ENCODE assay signal across 1 cellular context in genomic region chr20:13784271-13784892, GRCh38.
TF ChIP-seq lines count a peak whose summit lies in the region.

No MANE protein-coding gene starts in this region.

TF ChIP-seq in GM12878, 131 proteins besides CTCF, POLR2A, EP300 and RAD21:
- TF ChIP-seq NFXL1 (IDR thresholded peaks at IDR 0.05; ENCODE audit: borderline replicate concordance) = no peak
- peak; percentile 97 for TF ChIP-seq POLR2AphosphoS5 (IDR thresholded peaks at IDR 0.05; ENCODE audit: low read length)
- no peak for TF ChIP-seq CHD4 (IDR thresholded peaks at IDR 0.05)
- peak; percentile 96 for TF ChIP-seq PML (IDR thresholded peaks at IDR 0.05; ENCODE audit: low read length)
- 0 out of 2 replicates have a peak, but pooled peaks have one; percentile 42 for TF ChIP-seq ZNF24 (IDR thresholded peaks at IDR 0.05)
- TF ChIP-seq SMAD5 (IDR thresholded peaks at IDR 0.05; ENCODE audit: low read depth) = peak; percentile 68; the same call in 1 of the 2 replicates
- TF ChIP-seq MLLT1 (IDR thresholded peaks at IDR 0.05) = peak; percentile 60
- TF ChIP-seq STAT1 (conservative IDR thresholded peaks at IDR 0.05) = 0 out of 2 replicates have a peak, but pooled peaks have one; percentile 31
- no peak for TF ChIP-seq ELK1 (IDR thresholded peaks at IDR 0.05; ENCODE audit: low read depth, low read length)
- TF ChIP-seq MEF2B (IDR thresholded peaks at IDR 0.05; ENCODE audit: partially characterized antibody, poor library complexity, severe bottlenecking) = peak; percentile 46
- 0 out of 2 replicates have a peak, but pooled peaks have one; percentile 16 for TF ChIP-seq FOXM1 (IDR thresholded peaks at IDR 0.05; ENCODE audit: low read depth, low read length)
- no peak for TF ChIP-seq SP1 (IDR thresholded peaks at IDR 0.05; ENCODE audit: low read depth, low read length)
- peak; percentile 59 for TF ChIP-seq BCL3 (IDR thresholded peaks at IDR 0.05; ENCODE audit: borderline replicate concordance, insufficient read depth, low read depth, low read length, poor library complexity, severe bottlenecking)
- no peak for TF ChIP-seq WRNIP1 (IDR thresholded peaks at IDR 0.05; ENCODE audit: borderline replicate concordance, low read depth, low read length)
- TF ChIP-seq EGR1 (IDR thresholded peaks at IDR 0.05; ENCODE audit: borderline replicate concordance in 1 of 2, low read depth in 2 of 2, low read length in 2 of 2) = no peak; a peak in 1 of 3 replicates
- TF ChIP-seq ZBTB4 (CRISPR knock-in tag; IDR thresholded peaks at IDR 0.05) = no peak
- no peak for TF ChIP-seq KDM1A (IDR thresholded peaks at IDR 0.05; ENCODE audit: borderline replicate concordance)
- TF ChIP-seq ATF7 (IDR thresholded peaks at IDR 0.05; ENCODE audit: low read depth) = 0 out of 2 replicates have a peak, but pooled peaks have one; percentile 42
- peak; percentile 46 for TF ChIP-seq E4F1 (IDR thresholded peaks at IDR 0.05; ENCODE audit: borderline replicate concordance, partially characterized antibody)
